Comparison of ENCODE assay signal across 9 cellular contexts in the genomic region with DNA sequence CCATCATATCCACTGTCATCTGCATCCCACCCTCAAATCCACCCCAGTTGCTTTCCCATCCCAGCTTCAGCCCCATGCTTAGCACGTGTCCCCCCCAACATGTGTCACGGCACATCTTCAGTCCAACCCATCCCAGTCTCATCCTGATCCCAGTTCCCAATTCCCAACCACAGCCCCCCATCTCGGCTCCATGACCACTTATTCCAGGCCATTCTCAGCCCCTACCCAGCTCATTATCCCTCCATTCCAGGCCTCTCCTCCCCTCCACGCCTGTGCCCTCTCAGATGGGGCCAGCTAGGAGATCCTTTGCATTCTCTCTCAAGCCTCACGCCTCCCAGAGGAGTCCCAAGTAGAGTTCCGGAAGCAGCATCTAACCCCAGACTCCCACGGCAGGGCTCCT. TPM values are rescaled to one million over a fixed set of nuclear protein-coding genes. Genes with fewer than 3 reads are reported as not detected.
DNase-seq lines count a peak whose midpoint lies in the region; ATAC-seq and TF ChIP-seq lines count a peak whose summit lies in the region.
"Had no signal": no experiment of that assay in that cellular context is flagged by ENCODE, and none has a peak within 500 bp of the region (broad histone marks: within the 10 kb centered on the region; RNA-seq: fewer than 3 reads in every experiment).

No MANE protein-coding gene starts in this region.

- DNase-seq in heart left ventricle, result no peak
- DNase-seq in heart right ventricle, result no peak
- DNase-seq in mesenchymal stem cell, result peak; percentile 43
- DNase-seq in transverse colon, result no peak
- no peak for DNase-seq in NCI-H2081 (lab: John Stamatoyannopoulos, UW)
- no peak for DNase-seq in MM.1S
- DNase-seq in NCI-H2171 treated with DMSO at 0.1 percent for 48 hours (lab: John Stamatoyannopoulos, UW), result no peak

- peak overlapping the region; percentile 79 for H2AK5ac ChIP-seq in mesenchymal stem cell (ENCODE audit: low read length, severe bottlenecking)

- peak overlapping the region in 1 of 2 experiments; percentile 35 for H3K14ac ChIP-seq in mesenchymal stem cell (ENCODE audit: low read length in 2 of 2)

- H3K9me3 Mint-ChIP-seq in activated naive CD8-positive, alpha-beta T cell (ENCODE audit: low read depth), result no peaks in the 10 kb centered on the region

- no peak overlapping the region for H3K23ac ChIP-seq in mesenchymal stem cell (ENCODE audit: low read length in 2 of 2)

- in situ Hi-C loops in transverse colon (cut with MboI; ENCODE audit: low pct_ligation_motif_present in 1 of 4, low pct_unique_long_range_greater_than_20kb in 1 of 4, low sequenced_read_pairs in 3 of 4), result loop anchor here in 1 of 4 donors (25.0 kb wide), 1 partner anchor 162 kb away; a partner anchor contains a TSS

- no peaks in the 10 kb centered on the region for H3F3A ChIP-seq in MM.1S (ENCODE audit: insufficient read depth, low read length)

- peak overlapping the region; percentile 85 for H3K4me3 Mint-ChIP-seq in activated naive CD8-positive, alpha-beta T cell

- H3K36me3 Mint-ChIP-seq in activated naive CD8-positive, alpha-beta T cell, result no peaks in the 10 kb centered on the region

- H3K4me3 ChIP-seq in heart left ventricle (peak overlapping the region in 5 of 12 donors; percentile 66 to 97 (median 91)), heart right ventricle (peak overlapping the region in 2 of 10 donors; percentile 69 to 85), mesenchymal stem cell (ENCODE audit: insufficient read depth in 1 of 2, low read depth in 1 of 2, low read length in 2 of 2) (no peak overlapping the region), transverse colon (peak overlapping the region in 1 of 4 donors; percentile 77), MM.1S (ENCODE audit: low read length) (no peak overlapping the region)

- H3K36me3 ChIP-seq in heart left ventricle (no peaks in the 10 kb centered on the region), heart right ventricle (no peaks in the 10 kb centered on the region), mesenchymal stem cell (ENCODE audit: control insufficient read depth in 1 of 2, insufficient read depth in 2 of 2, low read depth in 1 of 2, low read length in 2 of 2) (peaks cover 7 to 32% of the 10 kb centered on the region in 2 experiments), transverse colon (no peaks in the 10 kb centered on the region), MM.1S (replicated peaks; ENCODE audit: insufficient read depth, low read length) (no peaks in the 10 kb centered on the region)

- H3K79me1 ChIP-seq in mesenchymal stem cell (replicated peaks; ENCODE audit: low read length, poor library complexity, severe bottlenecking), result no peaks in the 10 kb centered on the region

- peaks cover 0 to 31% (median 5%) of the 10 kb centered on the region in 9 donors for H3K27me3 ChIP-seq in heart left ventricle
- peaks cover 0 to 47% (median 14%) of the 10 kb centered on the region in 7 donors for H3K27me3 ChIP-seq in heart right ventricle
- H3K27me3 ChIP-seq in mesenchymal stem cell (ENCODE audit: control insufficient read depth in 1 of 2, insufficient read depth in 1 of 2, low read length in 2 of 2), result no peaks in the 10 kb centered on the region
- peaks cover 14% of the 10 kb centered on the region for H3K27me3 ChIP-seq in transverse colon
- peaks cover 49% of the 10 kb centered on the region for H3K27me3 ChIP-seq in MM.1S (replicated peaks; ENCODE audit: insufficient read depth, low read length)

- TF ChIP-seq CTCF in heart left ventricle (IDR thresholded peaks at IDR 0.05) (no peak), heart right ventricle (IDR thresholded peaks at IDR 0.05) (no peak), transverse colon (IDR thresholded peaks at IDR 0.05) (no peak), MM.1S (IDR thresholded peaks at IDR 0.05; ENCODE audit: low read length) (no peak)

- H3K27ac ChIP-seq in heart left ventricle (peak overlapping the region in 7 of 12 donors; percentile 18 to 89 (median 41)), heart right ventricle (peak overlapping the region in 5 of 10 donors; percentile 16 to 93 (median 53)), mesenchymal stem cell (ENCODE audit: low read length, poor library complexity, severe bottlenecking) (peak overlapping the region; percentile 33), transverse colon (peak overlapping the region; percentile 78 to 91 (median 83)), MM.1S (ENCODE audit: low read length) (no peak overlapping the region)
- H3K27ac ChIP-seq: HL-60 had no signal

- intact Hi-C loops in heart left ventricle (cut with DNase I), result loop anchor here in 1 of 10 donors (2.0 kb wide), 1 partner anchor 23 kb away; a partner anchor contains a TSS
- intact Hi-C loops in heart right ventricle (cut with DNase I), result no loop called here
- intact Hi-C loops in transverse colon (cut with DNase I; ENCODE audit: low total_unique reads), result no loop called here

- H2BK15ac ChIP-seq in mesenchymal stem cell (ENCODE audit: low read depth, poor library complexity, severe bottlenecking), result peak overlapping the region; percentile 26

- no peak for ATAC-seq in heart left ventricle
- ATAC-seq in heart right ventricle, result no peak

- H3K4me2 ChIP-seq in mesenchymal stem cell (ENCODE audit: low read length, poor library complexity, severe bottlenecking) (no peak overlapping the region), MM.1S (ENCODE audit: low read depth, low read length) (no peak overlapping the region)

- H3K27ac Mint-ChIP-seq in activated naive CD8-positive, alpha-beta T cell, result peak overlapping the region; percentile 70

- peaks cover 56% of the 10 kb centered on the region for H3K4me1 Mint-ChIP-seq in activated naive CD8-positive, alpha-beta T cell (ENCODE audit: low read depth)

- no peaks in the 10 kb centered on the region for H3K79me2 ChIP-seq in MM.1S (ENCODE audit: low read length)

- no peaks in the 10 kb centered on the region for H4K20me1 ChIP-seq in MM.1S (ENCODE audit: insufficient read depth, low read length)

- H2AFZ ChIP-seq in mesenchymal stem cell (ENCODE audit: low read depth, low read length) (peak overlapping the region; percentile 14), MM.1S (ENCODE audit: low read length) (no peak overlapping the region)

- H2BK120ac ChIP-seq in mesenchymal stem cell (ENCODE audit: low read depth, low read length), result peak overlapping the region; percentile 74

- H3K18ac ChIP-seq in mesenchymal stem cell (ENCODE audit: low read depth in 1 of 2, low read length in 2 of 2), result peak overlapping the region in 1 of 2 experiments; percentile 23

- H3K9ac ChIP-seq in mesenchymal stem cell (ENCODE audit: low read length) (peak overlapping the region; percentile 30), MM.1S (ENCODE audit: low read length) (no peak overlapping the region)

- peak overlapping the region; percentile 55 to 91 for H2BK12ac ChIP-seq in mesenchymal stem cell (ENCODE audit: low read length in 2 of 2)

- H3K4me1 ChIP-seq in heart left ventricle (peaks cover 0 to 68% (median 50%) of the 10 kb centered on the region in 12 donors), heart right ventricle (peaks cover 18 to 74% (median 51%) of the 10 kb centered on the region in 9 donors), mesenchymal stem cell (ENCODE audit: control insufficient read depth, insufficient read depth, low read depth, low read length) (peaks cover 62% of the 10 kb centered on the region), transverse colon (peaks cover 21 to 43% (median 24%) of the 10 kb centered on the region in 4 donors), MM.1S (ENCODE audit: low read length) (no peaks in the 10 kb centered on the region)

- TF ChIP-seq POLR2A in heart left ventricle (IDR thresholded peaks at IDR 0.05) (no peak), transverse colon (IDR thresholded peaks at IDR 0.05) (no peak)

- no peaks in the 10 kb centered on the region for H3K9me2 ChIP-seq in MM.1S (replicated peaks; ENCODE audit: insufficient read depth, low read length)

- no peak overlapping the region for H2BK5ac ChIP-seq in mesenchymal stem cell (ENCODE audit: low read depth, low read length, poor library complexity, severe bottlenecking)

- H3K4ac ChIP-seq in mesenchymal stem cell (ENCODE audit: low read depth in 1 of 2, low read length in 2 of 2), result peak overlapping the region; percentile 33 to 35

- H4K91ac ChIP-seq in mesenchymal stem cell (ENCODE audit: low read length), result peak overlapping the region; percentile 27

- no peak for TF ChIP-seq EP300 in transverse colon (IDR thresholded peaks at IDR 0.05; ENCODE audit: low read depth)

- 44 to 61% (median 49%) methylated on average over 7 of the region's 7 CpGs for WGBS in heart left ventricle, 4 donors
- WGBS in heart right ventricle, 2 donors, result 46 to 50% methylated on average over 7 of the region's 7 CpGs
- WGBS in mesenchymal stem cell, result 45% methylated on average over 7 of the region's 7 CpGs
- WGBS in transverse colon (ENCODE audit: low coverage in 1 of 2), 2 donors, result 50 to 53% methylated on average over 3 to 7 of the region's 7 CpGs

- H3K9me3 ChIP-seq in heart left ventricle (no peaks in the 10 kb centered on the region), heart right ventricle (no peaks in the 10 kb centered on the region), mesenchymal stem cell (ENCODE audit: control insufficient read depth, low read length) (no peaks in the 10 kb centered on the region), transverse colon (no peaks in the 10 kb centered on the region), MM.1S (replicated peaks; ENCODE audit: insufficient read depth, low read length) (no peaks in the 10 kb centered on the region)

- H4K8ac ChIP-seq in mesenchymal stem cell (ENCODE audit: low read length), result peak overlapping the region; percentile 52

- H3K27me3 Mint-ChIP-seq in activated naive CD8-positive, alpha-beta T cell, result no peaks in the 10 kb centered on the region

RNA-seq across cellular contexts. Expression of a gene that starts 0.7 kb away (rescaled TPM):
- total RNA-seq in heart left ventricle (10 to 100 TPM; 12.3 to 60.7 (median 23.3) TPM), heart right ventricle (10 to 100 TPM; 13.1 to 52.9 (median 19.1) TPM), transverse colon (100 to 1,000 TPM in 1 of 4 donors, 10 to 100 TPM in 3; 10.1 to 201 (median 17.4) TPM)
- polyA plus RNA-seq in heart left ventricle (10 to 100 TPM; 13.2 to 28.1 TPM), heart right ventricle (10 to 100 TPM; 19.2 to 31.5 TPM)
- polyA plus RNA-seq in mesenchymal stem cell (2013, experiment 1 of 2), result 149 TPM
- polyA plus RNA-seq in mesenchymal stem cell (2013, experiment 2 of 2), result 150 TPM

RNA-seq across cellular contexts. Expression of a gene that starts 23.3 kb away (rescaled TPM):
- total RNA-seq in heart left ventricle (100 to 1,000 TPM in 1 of 9 donors, 10 to 100 TPM in 8; 36.3 to 124 (median 49.4) TPM), heart right ventricle (10 to 100 TPM; 32.5 to 70.6 (median 51.0) TPM), transverse colon (100 to 1,000 TPM in 1 of 4 donors, 10 to 100 TPM in 3; 52.6 to 256 (median 78.6) TPM)
- polyA plus RNA-seq in heart left ventricle (10 to 100 TPM; 89.9 to 95.1 TPM), heart right ventricle (100 to 1,000 TPM; 129 to 131 TPM)
- 221 TPM for polyA plus RNA-seq in mesenchymal stem cell (2013, experiment 1 of 2)
- polyA plus RNA-seq in mesenchymal stem cell (2013, experiment 2 of 2), result 213 TPM

RNA-seq across cellular contexts. Expression of a gene that starts 27.5 kb away (rescaled TPM):
- 1 to 10 TPM in 8 of 9 donors, under 1 TPM in 1; 0.82 to 5.0 (median 1.8) TPM for total RNA-seq in heart left ventricle
- polyA plus RNA-seq in heart left ventricle, result 1 to 10 TPM; 1.4 to 1.5 TPM
- 1 to 10 TPM in 9 of 10 donors, under 1 TPM in 1; 0.97 to 2.9 (median 1.9) TPM for total RNA-seq in heart right ventricle
- polyA plus RNA-seq in heart right ventricle, result 1 to 10 TPM; 1.8 to 2.7 TPM
- polyA plus RNA-seq in mesenchymal stem cell (2013, experiment 1 of 2), result 8.6 TPM
- 7.8 TPM for polyA plus RNA-seq in mesenchymal stem cell (2013, experiment 2 of 2)
- total RNA-seq in transverse colon, result 1 to 10 TPM in 3 of 4 donors, not detected in 1; 2.1 to 5.0 (median 2.5) TPM

RNA-seq across cellular contexts. Expression of a gene that starts 35.5 kb away (rescaled TPM):
- 10 to 100 TPM in 1 of 9 donors, 1 to 10 TPM in 7, under 1 TPM in 1; 0.77 to 23.8 (median 2.7) TPM for total RNA-seq in heart left ventricle
- polyA plus RNA-seq in heart left ventricle, result 1 to 10 TPM; 1.1 to 3.0 TPM
- total RNA-seq in heart right ventricle, result 10 to 100 TPM in 1 of 10 donors, 1 to 10 TPM in 7, under 1 TPM in 2; 0.74 to 11.4 (median 1.9) TPM
- 1 to 10 TPM; 2.4 to 4.0 TPM for polyA plus RNA-seq in heart right ventricle
- polyA plus RNA-seq in mesenchymal stem cell (2013, experiment 1 of 2), result 1.3 TPM
- 1.4 TPM for polyA plus RNA-seq in mesenchymal stem cell (2013, experiment 2 of 2)
- total RNA-seq in transverse colon, result 10 to 100 TPM in 2 of 4 donors, 1 to 10 TPM in 1, under 1 TPM in 1; 0.60 to 17.2 (median 7.8) TPM

RNA-seq across cellular contexts. Expression of a gene that starts 42.7 kb away (rescaled TPM):
- total RNA-seq in heart left ventricle (10 to 100 TPM; 24.4 to 53.8 (median 37.7) TPM), heart right ventricle (10 to 100 TPM; 19.7 to 53.2 (median 27.2) TPM), transverse colon (100 to 1,000 TPM in 2 of 4 donors, 10 to 100 TPM in 2; 96.5 to 170 (median 130) TPM)
- polyA plus RNA-seq in heart left ventricle (10 to 100 TPM; 33.0 to 65.4 TPM), heart right ventricle (10 to 100 TPM; 45.2 to 55.7 TPM)
- 45.5 TPM for polyA plus RNA-seq in mesenchymal stem cell (2013, experiment 1 of 2)
- 41.7 TPM for polyA plus RNA-seq in mesenchymal stem cell (2013, experiment 2 of 2)
